In the genomic region with DNA sequence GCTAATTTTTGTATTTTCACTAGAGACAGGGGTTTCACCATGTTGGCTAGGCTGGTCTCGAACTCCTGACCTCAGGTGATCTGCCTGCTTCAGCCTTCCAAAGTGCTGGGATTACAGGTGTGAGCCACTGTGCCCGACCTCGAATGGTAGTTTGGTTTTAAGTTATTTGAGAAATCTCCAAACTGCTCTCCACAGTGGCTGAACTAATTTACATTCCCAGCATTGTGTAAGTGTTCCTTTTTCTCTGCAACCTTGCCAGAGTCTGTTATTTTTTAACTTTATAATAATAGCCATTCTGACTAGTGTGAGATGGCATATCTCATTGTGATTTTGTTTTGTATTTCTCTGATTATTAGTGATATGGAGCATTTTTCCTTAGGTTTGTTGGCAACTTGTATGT, we compare ENCODE assay signal across 1 cellular context. TPM values are rescaled to one million over a fixed set of nuclear protein-coding genes. Genes with fewer than 3 reads are reported as not detected.
"Had no signal": no experiment of that assay in that cellular context is flagged by ENCODE, and none has a peak within 500 bp of the region (broad histone marks: within the 10 kb centered on the region; RNA-seq: fewer than 3 reads in every experiment).

No MANE protein-coding gene starts in this region.

RNA-seq across cellular contexts. Expression of gene SPRED1, which starts 19.8 kb away (rescaled TPM):
- total RNA-seq: T-helper 2 cell treated with Interferon-gamma antibody and Interleukin-4, amounts not matched to agents 100 ng/mL and 5 ng/mL, for 36 hours had no signal
